Comparison of ENCODE assay signal across 18 cellular contexts in the genomic region with DNA sequence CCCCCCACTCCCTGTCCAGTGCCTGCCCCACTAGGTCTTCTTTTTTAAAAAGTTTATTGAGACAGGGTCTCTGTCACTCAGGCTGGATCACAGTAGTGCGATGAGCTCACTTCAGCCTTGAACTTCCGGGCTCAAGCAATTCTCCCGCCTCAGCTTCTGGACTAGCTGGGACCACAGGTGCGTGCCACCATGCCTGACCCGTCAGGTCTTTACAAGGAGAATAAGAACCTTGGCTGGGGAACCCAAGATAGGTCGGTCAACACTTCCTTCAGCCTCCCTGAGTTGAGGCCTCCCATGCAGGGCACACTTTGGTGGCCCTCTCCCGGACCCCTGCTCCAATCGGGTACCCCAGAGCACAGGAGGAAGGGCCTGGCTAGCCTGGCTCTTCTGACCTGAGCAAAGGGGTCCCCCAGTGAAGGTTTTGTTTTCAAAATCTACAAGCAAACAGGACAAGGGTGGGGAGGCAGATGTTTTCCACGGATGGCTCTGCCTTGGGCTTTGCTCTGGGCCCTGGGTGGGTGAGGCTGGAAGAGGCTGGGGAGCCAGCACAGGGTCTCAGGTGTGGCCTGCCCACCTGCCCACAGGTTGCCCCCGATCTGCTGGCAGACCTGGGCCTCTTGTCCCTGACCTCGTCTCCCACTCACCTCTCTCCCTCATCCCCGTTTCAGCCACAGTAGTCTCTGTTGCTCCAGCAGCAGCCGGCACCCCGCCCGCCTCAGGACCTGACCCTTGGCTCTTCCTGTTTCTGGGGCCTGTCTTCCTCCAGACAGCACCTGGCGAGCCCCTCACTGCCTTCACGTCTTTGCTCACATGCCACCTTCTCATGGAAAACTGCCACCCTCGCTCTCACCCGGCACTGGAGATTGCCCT.
"Had no signal": no experiment of that assay in that cellular context is flagged by ENCODE, and none has a peak within 500 bp of the region (broad histone marks: within the 10 kb centered on the region; RNA-seq: fewer than 3 reads in every experiment).

No MANE protein-coding gene starts in this region.

- H3K9me3 ChIP-seq: neutrophil, pancreas, SJCRH30, stomach, upper lobe of left lung had no signal

- H3K27ac Mint-ChIP-seq: activated CD4-positive, alpha-beta T cell treated with anti-CD3 and anti-CD28 coated beads, Interleukin-2, amount 10 ng/mL, durations not matched to agents 7 days and 5 days; activated CD8-positive, alpha-beta T cell treated with anti-CD3 and anti-CD28 coated beads, Interleukin-2, amount 10 ng/mL, durations not matched to agents 7 days and 5 days; activated naive CD4-positive, alpha-beta T cell treated with anti-CD3 and anti-CD28 coated beads, Interleukin-2, amount 50 U/mL, for 24 hours; activated T-cell treated with anti-CD3 and anti-CD28 coated beads, Interleukin-2, amount 50 U/mL, for 72 hours had no signal

- H3K27me3 ChIP-seq: cardiac muscle cell, dorsolateral prefrontal cortex, neutrophil, pancreas, upper lobe of left lung had no signal

- H3K27me3 Mint-ChIP-seq: activated CD4-positive, alpha-beta T cell treated with anti-CD3 and anti-CD28 coated beads, Interleukin-2, amount 10 ng/mL, durations not matched to agents 7 days and 5 days had no signal

- H3K4me1 Mint-ChIP-seq: activated CD4-positive, alpha-beta T cell treated with anti-CD3 and anti-CD28 coated beads, Interleukin-2, amount 10 ng/mL, durations not matched to agents 7 days and 5 days; activated naive CD4-positive, alpha-beta T cell treated with anti-CD3 and anti-CD28 coated beads, Interleukin-2, amount 50 U/mL, for 24 hours had no signal

- H3K4me3 Mint-ChIP-seq: activated CD4-positive, alpha-beta T cell treated with anti-CD3 and anti-CD28 coated beads, Interleukin-2, amount 10 ng/mL, durations not matched to agents 7 days and 5 days; activated CD8-positive, alpha-beta T cell treated with anti-CD3 and anti-CD28 coated beads, Interleukin-2, amount 10 ng/mL, durations not matched to agents 7 days and 5 days; activated naive CD4-positive, alpha-beta T cell treated with anti-CD3 and anti-CD28 coated beads, Interleukin-2, amount 50 U/mL, for 24 hours; activated T-cell treated with anti-CD3 and anti-CD28 coated beads, Interleukin-2, amount 50 U/mL, for 72 hours had no signal

- H3K9me3 Mint-ChIP-seq: activated CD4-positive, alpha-beta T cell treated with anti-CD3 and anti-CD28 coated beads, Interleukin-2, amount 10 ng/mL, durations not matched to agents 7 days and 5 days; activated naive CD4-positive, alpha-beta T cell treated with anti-CD3 and anti-CD28 coated beads, Interleukin-2, amount 50 U/mL, for 24 hours; activated T-cell treated with anti-CD3 and anti-CD28 coated beads, Interleukin-2, amount 50 U/mL, for 72 hours had no signal

- H3K36me3 ChIP-seq: cardiac muscle cell, neutrophil, pancreas, SJCRH30, stomach, upper lobe of left lung had no signal

- H3K4me1 ChIP-seq: pancreas, SJCRH30, upper lobe of left lung had no signal

- H3K27ac ChIP-seq: cardiac muscle cell, dorsolateral prefrontal cortex, epithelial cell of prostate, neutrophil, pancreas, SJCRH30, stomach, upper lobe of left lung had no signal

- DNase-seq: activated CD4-positive, alpha-beta T cell treated with anti-CD3 and anti-CD28 coated beads, Interleukin-2, amount 10 ng/mL, durations not matched to agents 7 days and 5 days; activated CD8-positive, alpha-beta T cell treated with anti-CD3 and anti-CD28 coated beads, Interleukin-2, amount 10 ng/mL, durations not matched to agents 7 days and 5 days; activated T-cell treated with anti-CD3 and anti-CD28 coated beads, Interleukin-2, amount 50 U/mL, for 72 hours; amniotic stem cell; foreskin melanocyte; hippocampal formation; islet precursor cell; SJCRH30; stimulated activated CD4-positive, alpha-beta T cell treated with anti-CD3 and anti-CD28 coated beads, Interleukin-15, amount 100 ng/mL, for 24 hours; stimulated activated CD4-positive, alpha-beta T cell treated with anti-CD3 and anti-CD28 coated beads, Interleukin-2, amount 100 ng/mL, for 48 hours; stomach; upper lobe of left lung had no signal

- H3K36me3 Mint-ChIP-seq: activated naive CD4-positive, alpha-beta T cell treated with anti-CD3 and anti-CD28 coated beads, Interleukin-2, amount 50 U/mL, for 24 hours had no signal

- H3K4me3 ChIP-seq: cardiac muscle cell, dorsolateral prefrontal cortex, pancreas, SJCRH30, stomach, upper lobe of left lung had no signal

- ATAC-seq: activated CD8-positive, alpha-beta T cell treated with anti-CD3 and anti-CD28 coated beads, Interleukin-2, amount 10 ng/mL, durations not matched to agents 7 days and 5 days; activated T-cell treated with anti-CD3 and anti-CD28 coated beads, Interleukin-2, amount 50 U/mL, for 72 hours; pancreas had no signal
